Comparison of ENCODE assay signal across 13 cellular contexts in the genomic region with DNA sequence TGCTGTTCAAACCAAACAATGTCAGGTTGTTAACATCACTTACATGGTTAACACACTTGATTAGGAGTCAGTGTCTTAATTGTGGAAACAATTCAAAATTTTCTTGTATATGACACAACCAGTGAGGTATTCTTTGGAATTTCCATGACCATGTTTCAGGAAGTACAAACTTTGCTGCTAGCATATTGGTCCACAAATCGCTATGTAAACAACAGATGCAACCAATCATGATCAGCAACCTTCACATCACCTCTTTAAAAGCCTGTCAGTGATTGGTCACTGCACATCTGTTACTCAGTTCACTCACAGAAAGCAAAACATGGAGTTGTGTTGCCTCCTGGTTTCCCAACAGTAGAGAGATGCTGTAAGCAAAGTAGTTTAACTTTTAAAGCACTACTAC.
DNase-seq lines count a peak whose midpoint lies in the region; ATAC-seq and TF ChIP-seq lines count a peak whose summit lies in the region.
"Had no signal": no experiment of that assay in that cellular context is flagged by ENCODE, and none has a peak within 500 bp of the region (broad histone marks: within the 10 kb centered on the region; RNA-seq: fewer than 3 reads in every experiment).

No MANE protein-coding gene starts in this region.

- H2AFZ ChIP-seq in fibroblast of lung (ENCODE audit: low read length) = no peak overlapping the region

- no peaks in the 10 kb centered on the region for H4K20me1 ChIP-seq in fibroblast of lung (ENCODE audit: control insufficient read depth, extremely low read depth, insufficient read depth, low read length)

- H3K36me3 ChIP-seq in SJCRH30 = no peaks in the 10 kb centered on the region
- H3K36me3 ChIP-seq in fibroblast of lung (ENCODE audit: control insufficient read depth, insufficient read depth, low read length) = no peaks in the 10 kb centered on the region
- H3K36me3 ChIP-seq: adrenal gland had no signal

- ATAC-seq in GM18907 (IDR thresholded peaks at IDR 0.05; ENCODE audit: unreplicated experiment) (no peak), HG03565 (IDR thresholded peaks at IDR 0.05; ENCODE audit: unreplicated experiment) (no peak)
- ATAC-seq in activated CD4-positive, alpha-beta T cell treated with anti-CD3 and anti-CD28 coated beads for 36 hours = no peak
- ATAC-seq: CD8-positive, alpha-beta T cell had no signal

- H3K27ac Mint-ChIP-seq in osteocyte (ENCODE audit: unreplicated experiment) = peak overlapping the region; percentile 84
- H3K27ac Mint-ChIP-seq in activated CD4-positive, alpha-beta T cell treated with anti-CD3 and anti-CD28 coated beads for 36 hours = no peak overlapping the region
- H3K27ac Mint-ChIP-seq: CD8-positive, alpha-beta T cell had no signal

- H3K4me3 ChIP-seq in SJCRH30 (no peak overlapping the region), fibroblast of lung (replicated peaks in 1 of 4; ENCODE audit: control extremely low read depth in 1 of 4, insufficient read depth in 1 of 4, low read depth in 3 of 4, low read length in 4 of 4) (no peak overlapping the region)
- H3K4me3 ChIP-seq: adrenal gland had no signal

- POLR2A ChIA-PET in activated CD4-positive, alpha-beta T cell treated with anti-CD3 and anti-CD28 coated beads for 36 hours (lab: Charles Lee) = no interaction called here

- TF ChIP-seq CTCF in fibroblast of lung (conservative IDR thresholded peaks at IDR 0.05 in 1 of 2, IDR thresholded peaks at IDR 0.05 in 1 of 2; ENCODE audit: low read depth in 1 of 2, low read length in 2 of 2) (no peak), osteocyte (IDR thresholded peaks at IDR 0.05) (no peak)

- peaks cover 5% of the 10 kb centered on the region; the same call in 1 of the 2 replicates for H3K4me1 ChIP-seq in SJCRH30
- no peaks in the 10 kb centered on the region for H3K4me1 ChIP-seq in fibroblast of lung (ENCODE audit: control insufficient read depth, extremely low read depth, insufficient read depth, low read length)
- H3K4me1 ChIP-seq: adrenal gland had no signal

- no peak overlapping the region for H3K4me3 Mint-ChIP-seq in osteocyte (ENCODE audit: unreplicated experiment)
- no peak overlapping the region for H3K4me3 Mint-ChIP-seq in activated CD4-positive, alpha-beta T cell treated with anti-CD3 and anti-CD28 coated beads for 36 hours
- H3K4me3 Mint-ChIP-seq: CD8-positive, alpha-beta T cell had no signal

- H3K9me3 ChIP-seq in SJCRH30 (replicated peaks) (peaks cover 8% of the 10 kb centered on the region), fibroblast of lung (ENCODE audit: control insufficient read depth, insufficient read depth, low read depth, low read length) (no peaks in the 10 kb centered on the region)
- H3K9me3 ChIP-seq: adrenal gland had no signal

- H3K27me3 ChIP-seq in SJCRH30 (no peaks in the 10 kb centered on the region), fibroblast of lung (ENCODE audit: control insufficient read depth, insufficient read depth, low read length) (no peaks in the 10 kb centered on the region)
- H3K27me3 ChIP-seq: adrenal gland had no signal

- no peaks in the 10 kb centered on the region for H3K79me2 ChIP-seq in fibroblast of lung (ENCODE audit: control insufficient read depth, insufficient read depth, low read length)

- H3K36me3 Mint-ChIP-seq in osteocyte (ENCODE audit: unreplicated experiment) = peaks cover 3% of the 10 kb centered on the region
- H3K36me3 Mint-ChIP-seq in activated CD4-positive, alpha-beta T cell treated with anti-CD3 and anti-CD28 coated beads for 36 hours (ENCODE audit: low read depth) = no peaks in the 10 kb centered on the region
- H3K36me3 Mint-ChIP-seq: CD8-positive, alpha-beta T cell had no signal

- no peak overlapping the region for H3K4me2 ChIP-seq in fibroblast of lung (ENCODE audit: extremely low read depth, insufficient read depth, low read length)

- DNase-seq in ELR (ENCODE audit: low read depth) (peak; percentile 50), SJCRH30 (peak; percentile 25 to 43), fibroblast of lung (ENCODE audit: low read depth in 2 of 2) (peak; percentile 36 to 74), osteocyte (ENCODE audit: extremely low spot score, unreplicated experiment) (no peak), NCI-H2107 (lab: John Stamatoyannopoulos, UW) (no peak)
- DNase-seq in activated CD4-positive, alpha-beta T cell treated with anti-CD3 and anti-CD28 coated beads for 36 hours = no peak
- DNase-seq: CD8-positive, alpha-beta T cell; GOT3; NCI-H2029; T-helper 2 cell had no signal

- peak overlapping the region; percentile 61 for H3K27ac ChIP-seq in SJCRH30
- H3K27ac ChIP-seq in fibroblast of lung (ENCODE audit: insufficient read depth, low read length) = peak overlapping the region; percentile 26

- CTCF ChIA-PET in activated CD4-positive, alpha-beta T cell treated with anti-CD3 and anti-CD28 coated beads for 36 hours (lab: Charles Lee) = no interaction called here

- no peaks in the 10 kb centered on the region for H3K27me3 Mint-ChIP-seq in osteocyte (ENCODE audit: unreplicated experiment)
- H3K27me3 Mint-ChIP-seq in activated CD4-positive, alpha-beta T cell treated with anti-CD3 and anti-CD28 coated beads for 36 hours = peaks cover 19% of the 10 kb centered on the region

- peaks cover 15% of the 10 kb centered on the region for H3K9me3 Mint-ChIP-seq in osteocyte (ENCODE audit: unreplicated experiment)
- peaks cover 27% of the 10 kb centered on the region for H3K9me3 Mint-ChIP-seq in activated CD4-positive, alpha-beta T cell treated with anti-CD3 and anti-CD28 coated beads for 36 hours (ENCODE audit: low read depth)

- no peak overlapping the region for H3K9ac ChIP-seq in fibroblast of lung (ENCODE audit: insufficient read depth, low read length)

- intact Hi-C loops in activated CD4-positive, alpha-beta T cell treated with anti-CD3 and anti-CD28 coated beads for 36 hours (cut with DNase I, micrococcal nuclease) = no loop called here

- peaks cover 28% of the 10 kb centered on the region for H3K4me1 Mint-ChIP-seq in osteocyte (ENCODE audit: unreplicated experiment)
- peaks cover 9% of the 10 kb centered on the region for H3K4me1 Mint-ChIP-seq in activated CD4-positive, alpha-beta T cell treated with anti-CD3 and anti-CD28 coated beads for 36 hours

Comparison
In these comparisons a context has a peak if more than half of its experiments do, and no peak if none do; other contexts are left out.
1. DNase-seq: peak in ELR (single experiment), SJCRH30 (2 of 2) and fibroblast of lung (2 of 2); none in osteocyte (single experiment), NCI-H2107 (single experiment) and activated CD4-positive, alpha-beta T cell treated with anti-CD3 and anti-CD28 coated beads for 36 hours (single experiment).